In the genomic region with DNA sequence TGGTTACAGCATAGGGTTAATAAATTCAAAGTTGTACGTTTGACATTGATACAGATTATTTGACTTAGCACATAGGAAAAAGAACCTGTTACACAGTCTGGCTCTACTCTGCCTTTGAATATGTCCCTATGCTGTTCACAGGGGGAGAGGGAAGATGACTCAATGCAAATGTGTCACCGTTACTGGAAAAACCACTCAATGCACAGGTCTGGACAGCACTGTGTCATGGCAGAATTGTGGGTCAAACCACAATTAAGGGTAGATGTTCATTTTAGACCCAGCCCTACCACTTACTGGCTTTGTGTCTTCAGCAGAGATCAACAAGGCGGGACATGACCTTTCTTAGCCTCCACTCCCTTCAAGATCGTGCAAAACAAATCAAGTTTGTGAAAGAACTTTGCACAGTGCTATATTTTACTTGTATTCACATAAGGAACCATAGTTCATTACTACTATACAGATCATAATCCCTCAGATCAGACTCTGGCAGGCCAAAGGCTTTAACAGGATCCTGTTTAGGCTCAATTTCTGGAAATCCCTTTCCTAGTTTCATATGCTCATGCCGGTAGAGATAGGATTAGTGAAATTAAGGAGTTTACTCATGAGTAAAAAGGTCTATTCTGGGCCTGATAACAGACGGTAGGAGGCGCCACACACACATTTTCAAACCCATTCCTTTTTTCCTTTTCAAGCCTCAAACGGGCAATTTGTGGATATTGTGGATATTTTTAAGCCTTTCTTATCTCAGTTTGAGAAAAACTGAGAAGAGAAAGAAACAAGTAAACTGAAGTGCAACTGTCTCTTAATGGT, we compare ENCODE assay signal across 1 cellular context.
TF ChIP-seq lines count a peak whose summit lies in the region.

No MANE protein-coding gene starts in this region.

TF ChIP-seq in SK-N-SH treated with all-trans-retinoic acid at 6 μM for 48 hours, 23 proteins besides CTCF, POLR2A, EP300 and RAD21 (continued from another document):
- TF ChIP-seq, protein P1, sequence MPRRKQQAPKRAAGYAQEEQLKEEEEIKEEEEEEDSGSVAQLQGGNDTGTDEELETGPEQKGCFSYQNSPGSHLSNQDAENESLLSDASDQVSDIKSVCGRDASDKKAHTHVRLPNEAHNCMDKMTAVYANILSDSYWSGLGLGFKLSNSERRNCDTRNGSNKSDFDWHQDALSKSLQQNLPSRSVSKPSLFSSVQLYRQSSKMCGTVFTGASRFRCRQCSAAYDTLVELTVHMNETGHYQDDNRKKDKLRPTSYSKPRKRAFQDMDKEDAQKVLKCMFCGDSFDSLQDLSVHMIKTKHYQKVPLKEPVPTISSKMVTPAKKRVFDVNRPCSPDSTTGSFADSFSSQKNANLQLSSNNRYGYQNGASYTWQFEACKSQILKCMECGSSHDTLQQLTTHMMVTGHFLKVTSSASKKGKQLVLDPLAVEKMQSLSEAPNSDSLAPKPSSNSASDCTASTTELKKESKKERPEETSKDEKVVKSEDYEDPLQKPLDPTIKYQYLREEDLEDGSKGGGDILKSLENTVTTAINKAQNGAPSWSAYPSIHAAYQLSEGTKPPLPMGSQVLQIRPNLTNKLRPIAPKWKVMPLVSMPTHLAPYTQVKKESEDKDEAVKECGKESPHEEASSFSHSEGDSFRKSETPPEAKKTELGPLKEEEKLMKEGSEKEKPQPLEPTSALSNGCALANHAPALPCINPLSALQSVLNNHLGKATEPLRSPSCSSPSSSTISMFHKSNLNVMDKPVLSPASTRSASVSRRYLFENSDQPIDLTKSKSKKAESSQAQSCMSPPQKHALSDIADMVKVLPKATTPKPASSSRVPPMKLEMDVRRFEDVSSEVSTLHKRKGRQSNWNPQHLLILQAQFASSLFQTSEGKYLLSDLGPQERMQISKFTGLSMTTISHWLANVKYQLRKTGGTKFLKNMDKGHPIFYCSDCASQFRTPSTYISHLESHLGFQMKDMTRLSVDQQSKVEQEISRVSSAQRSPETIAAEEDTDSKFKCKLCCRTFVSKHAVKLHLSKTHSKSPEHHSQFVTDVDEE (CRISPR knock-in tag; IDR thresholded peaks at IDR 0.05), result no peak
